ENCODE assay signal across 8 cellular contexts in the genomic region with DNA sequence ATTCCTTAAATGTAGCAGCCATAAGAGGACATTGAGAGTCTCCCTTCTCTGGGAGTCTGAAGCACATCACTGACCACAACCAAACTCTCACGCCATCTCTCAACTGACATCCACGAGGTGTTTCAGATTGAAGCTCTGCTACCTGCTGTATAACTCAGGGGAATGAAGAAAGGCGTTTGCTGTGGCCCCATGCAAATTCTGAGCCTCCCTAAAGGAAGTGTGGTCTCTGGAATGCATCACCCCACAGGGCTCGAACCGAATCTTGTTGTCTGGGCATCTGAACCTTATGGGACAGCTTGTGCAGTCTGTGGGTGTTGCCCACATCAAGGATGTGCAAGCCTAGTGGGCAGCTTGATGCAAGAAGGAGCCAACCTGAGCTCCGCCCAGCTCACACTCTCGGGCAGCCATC. TPM values are rescaled to one million over a fixed set of nuclear protein-coding genes. Genes with fewer than 3 reads are reported as not detected.
DNase-seq lines count a peak whose midpoint lies in the region; ATAC-seq and TF ChIP-seq lines count a peak whose summit lies in the region.

No MANE protein-coding gene starts in this region.

- no peak for TF ChIP-seq CTCF in fibroblast of the aortic adventitia (IDR thresholded peaks at IDR 0.05; ENCODE audit: insufficient read depth, low read length)

- DNase-seq in H4 (ENCODE audit: low spot score) (peak; percentile 58), SW 1271 (lab: John Stamatoyannopoulos, UW) (peak; percentile 51 to 80), fibroblast of the aortic adventitia (ENCODE audit: low read depth) (peak; percentile 10), T-helper 1 cell (no peak), NCI-H345 treated with DMSO at 0.1 percent for 48 hours (lab: John Stamatoyannopoulos, UW; ENCODE audit: unreplicated experiment) (no peak), cerebellum (ENCODE audit: low spot score) (no peak)

- no peaks in the 10 kb centered on the region for H3K27me3 ChIP-seq in ACC112 (ENCODE audit: insufficient read depth, low read length)

- no peak overlapping the region for H2AFZ ChIP-seq in ACC112 (ENCODE audit: low read length, unreplicated experiment)

- peak overlapping the region; percentile 56; the same call in 1 of the 2 replicates for H3K27ac ChIP-seq in ACC112 (ENCODE audit: low read depth, low read length)

- ATAC-seq in GM21360 (IDR thresholded peaks at IDR 0.05; ENCODE audit: unreplicated experiment), result no peak

- H3K4me3 ChIP-seq in ACC112 (ENCODE audit: low read depth, low read length) (no peak overlapping the region), fibroblast of the aortic adventitia (ENCODE audit: low read depth, low read length) (no peak overlapping the region)

- no peaks in the 10 kb centered on the region for H3K79me2 ChIP-seq in ACC112 (ENCODE audit: control insufficient read depth, insufficient read depth, low read length, unreplicated experiment)

- no peaks in the 10 kb centered on the region for H3K36me3 ChIP-seq in ACC112 (ENCODE audit: insufficient read depth, low read length)

- H3K4me1 ChIP-seq in ACC112 (ENCODE audit: control insufficient read depth, insufficient read depth, low read length, unreplicated experiment), result peaks cover 18% of the 10 kb centered on the region

RNA-seq across cellular contexts. Expression of a gene that starts 10.9 kb away (rescaled TPM):
- total RNA-seq in H4 (2014; rRNA removed; shearing (Covaris generic)), result 10.0 and 14.4 TPM in 2 replicates
- total RNA-seq in fibroblast of the aortic adventitia (ENCODE audit: low replicate concordance) (1.4 and 1.6 TPM in 2 replicates), cerebellum (8.4 TPM)

Comparison
In these comparisons a context has a peak if more than half of its experiments do, and no peak if none do; other contexts are left out.
1. DNase-seq: peak in H4 (single experiment), SW 1271 (2 of 2) and fibroblast of the aortic adventitia (single experiment); none in T-helper 1 cell (0 of 5), NCI-H345 treated with DMSO at 0.1 percent for 48 hours (single experiment) and cerebellum (single experiment).